In the genomic region with DNA sequence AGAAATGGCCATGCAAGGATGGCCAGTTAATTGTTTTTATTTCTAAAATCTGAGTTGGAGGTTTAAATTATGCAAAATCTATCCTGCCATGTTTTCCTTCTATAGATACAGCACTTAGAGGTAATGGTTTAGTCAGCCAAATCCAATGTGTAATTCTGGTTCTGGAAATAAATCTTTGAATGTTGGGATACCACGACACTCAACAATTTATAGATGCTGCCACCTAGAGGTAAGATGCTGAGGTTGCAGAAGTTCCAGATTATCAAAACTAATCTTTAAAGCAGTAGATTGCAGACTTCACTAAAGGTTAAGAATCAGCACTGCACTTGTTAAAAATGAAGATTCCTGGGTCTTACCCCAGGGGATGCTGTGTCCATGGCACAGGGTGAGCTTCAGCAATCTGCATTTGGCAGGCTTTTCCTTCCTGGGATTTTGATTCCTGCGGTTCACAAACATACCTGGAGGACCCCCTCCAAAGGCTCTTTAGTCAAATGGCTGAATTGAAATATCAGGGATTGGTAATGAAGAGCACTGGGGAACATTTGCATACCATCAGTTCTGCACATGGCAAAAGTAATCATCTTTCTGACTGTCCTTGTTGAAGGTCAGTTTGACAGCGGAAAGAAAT, we compare ENCODE assay signal across 8 cellular contexts. TPM values are rescaled to one million over a fixed set of nuclear protein-coding genes. Genes with fewer than 3 reads are reported as not detected.
DNase-seq lines count a peak whose midpoint lies in the region; ATAC-seq and TF ChIP-seq lines count a peak whose summit lies in the region.

No MANE protein-coding gene starts in this region.

- H3K9me3 ChIP-seq in heart left ventricle (peaks cover 0 to 15% (median 0%) of the 10 kb centered on the region in 12 donors), right cardiac atrium (ENCODE audit: control insufficient read depth, low read length) (no peaks in the 10 kb centered on the region)

- 55 to 60% (median 57%) methylated on average over 3 of the region's 3 CpGs for WGBS in heart left ventricle, 4 donors
- 55% methylated on average over 3 of the region's 3 CpGs for WGBS in right cardiac atrium
- WGBS in mesendoderm (ENCODE audit: extremely low coverage, insufficient coverage, low lambda C conversion rate), result no CpG with 5 or more reads among the region's 3 CpGs

- H3K4me1 ChIP-seq in heart left ventricle (no peaks in the 10 kb centered on the region), right cardiac atrium (ENCODE audit: control insufficient read depth, insufficient read depth, low read length) (no peaks in the 10 kb centered on the region), mesendoderm (ENCODE audit: control insufficient read depth, low read depth, low read length) (no peaks in the 10 kb centered on the region)

- H3K79me1 ChIP-seq in mesendoderm (ENCODE audit: low read length), result no peaks in the 10 kb centered on the region

- H3K27ac Mint-ChIP-seq in activated T-helper 17 cell treated with anti-CD3 and anti-CD28 coated beads, Interleukin-2, amount 50 U/mL, for 72 hours, result no peak overlapping the region

- H3K27ac ChIP-seq in heart left ventricle (no peak overlapping the region), right cardiac atrium (ENCODE audit: low read length) (no peak overlapping the region), brain microvascular endothelial cell (no peak overlapping the region), mesendoderm (ENCODE audit: low read depth, low read length) (no peak overlapping the region)

- no peak for TF ChIP-seq POLR2A in heart left ventricle (IDR thresholded peaks at IDR 0.05)

- H3K79me2 ChIP-seq in mesendoderm (ENCODE audit: control insufficient read depth, insufficient read depth, low read length), result no peaks in the 10 kb centered on the region

- H3K9ac ChIP-seq in mesendoderm (ENCODE audit: low read length), result no peak overlapping the region

- no peak overlapping the region for H3K4me2 ChIP-seq in mesendoderm (ENCODE audit: low read length)

- peaks cover 7% of the 10 kb centered on the region for H3K9me3 Mint-ChIP-seq in activated T-helper 17 cell treated with anti-CD3 and anti-CD28 coated beads, Interleukin-2, amount 50 U/mL, for 72 hours

- no peak overlapping the region for H3K4ac ChIP-seq in mesendoderm (ENCODE audit: low read depth, low read length)

- H3K4me1 Mint-ChIP-seq in activated T-helper 17 cell treated with anti-CD3 and anti-CD28 coated beads, Interleukin-2, amount 50 U/mL, for 72 hours, result no peaks in the 10 kb centered on the region

- no peak overlapping the region for H3K4me3 Mint-ChIP-seq in activated T-helper 17 cell treated with anti-CD3 and anti-CD28 coated beads, Interleukin-2, amount 50 U/mL, for 72 hours

- intact Hi-C loops in heart left ventricle (cut with DNase I), result loop anchor here in 6 of 10 donors (2.0 to 10.0 kb wide), 8 partner anchors 74 to 509 kb away; partner anchors contain the start of gene SLC17A8 (in 1 of the 6)
- intact Hi-C loops in right cardiac atrium (cut with DNase I), result loop anchor here in 1 of 4 donors (5.0 kb wide), 2 partner anchors 394 to 509 kb away; no protein-coding TSS in a partner anchor

- in situ Hi-C loops in brain microvascular endothelial cell (cut with HindIII; ENCODE audit: low pct_ligation_motif_present, low sequenced_read_pairs), result no loop called here

- TF ChIP-seq CTCF in heart left ventricle (IDR thresholded peaks at IDR 0.05) (peak; percentile 20 to 81 (median 60)), brain microvascular endothelial cell (IDR thresholded peaks at IDR 0.05; ENCODE audit: low read depth, low read length, missing control alignments) (peak; percentile 65)

- no peak for DNase-seq in heart left ventricle
- no peak for DNase-seq in right cardiac atrium
- DNase-seq in MV-4-11 (lab: John Stamatoyannopoulos, UW), result peak; percentile 11
- DNase-seq in brain microvascular endothelial cell, result peak; percentile 39
- DNase-seq in mesendoderm, result peak; percentile 45
- DNase-seq in NOMO-1 treated with DMSO at 0.1 percent for 48 hours (lab: John Stamatoyannopoulos, UW; ENCODE audit: unreplicated experiment), result no peak
- DNase-seq in DMS79 (lab: John Stamatoyannopoulos, UW), result no peak

- H3K36me3 ChIP-seq in heart left ventricle, result no peaks in the 10 kb centered on the region
- H3K36me3 ChIP-seq in brain microvascular endothelial cell (replicated peaks), result no peaks in the 10 kb centered on the region
- H3K36me3 ChIP-seq in mesendoderm (ENCODE audit: control insufficient read depth, insufficient read depth, low read length), result no peaks in the 10 kb centered on the region

- H3K27me3 Mint-ChIP-seq in activated T-helper 17 cell treated with anti-CD3 and anti-CD28 coated beads, Interleukin-2, amount 50 U/mL, for 72 hours, result peaks cover 6% of the 10 kb centered on the region

- H3K4me3 ChIP-seq in heart left ventricle, result no peak overlapping the region
- no peak overlapping the region for H3K4me3 ChIP-seq in right cardiac atrium (ENCODE audit: low read length)
- H3K4me3 ChIP-seq in brain microvascular endothelial cell (ENCODE audit: low read depth, low read length), result no peak overlapping the region
- H3K4me3 ChIP-seq in mesendoderm (ENCODE audit: low read length), result no peak overlapping the region

- H3K27me3 ChIP-seq in heart left ventricle, result peaks cover 0 to 7% (median 0%) of the 10 kb centered on the region in 9 donors
- no peaks in the 10 kb centered on the region for H3K27me3 ChIP-seq in right cardiac atrium (ENCODE audit: control insufficient read depth, insufficient read depth)
- H3K27me3 ChIP-seq in brain microvascular endothelial cell (replicated peaks), result no peaks in the 10 kb centered on the region
- H3K27me3 ChIP-seq in mesendoderm (ENCODE audit: insufficient read depth, low read length, poor library complexity), result no peaks in the 10 kb centered on the region

- H3K18ac ChIP-seq in mesendoderm (ENCODE audit: low read length), result no peak overlapping the region

- H3K56ac ChIP-seq in mesendoderm (ENCODE audit: low read length), result no peak overlapping the region

- no peaks in the 10 kb centered on the region for H3K36me3 Mint-ChIP-seq in activated T-helper 17 cell treated with anti-CD3 and anti-CD28 coated beads, Interleukin-2, amount 50 U/mL, for 72 hours (ENCODE audit: low read depth)

- H2AK5ac ChIP-seq in mesendoderm (ENCODE audit: low read length), result no peak overlapping the region

- H4K8ac ChIP-seq in mesendoderm (ENCODE audit: low read depth, low read length), result no peak overlapping the region

- H2BK120ac ChIP-seq in mesendoderm (ENCODE audit: low read depth, low read length), result no peak overlapping the region

- H4K5ac ChIP-seq in mesendoderm (ENCODE audit: low read length), result no peak overlapping the region

- ATAC-seq in heart left ventricle, result no peak
- ATAC-seq in right cardiac atrium, result no peak
- ATAC-seq in activated T-helper 17 cell treated with anti-CD3 and anti-CD28 coated beads, Interleukin-2, amount 50 U/mL, for 72 hours (replicated peaks), result no peak

- H3K23ac ChIP-seq in mesendoderm (ENCODE audit: low read length), result no peak overlapping the region

- no peak overlapping the region for H2BK5ac ChIP-seq in mesendoderm (ENCODE audit: low read length)

- H2BK15ac ChIP-seq in mesendoderm (replicated peaks; ENCODE audit: low read depth), result no peak overlapping the region

RNA-seq across cellular contexts. Expression of gene ANO4, which starts 53.4 kb away (rescaled TPM):
- total RNA-seq in heart left ventricle (under 1 TPM in 4 of 9 donors, not detected in 5; 0.05 to 0.50 (median 0.23) TPM), right cardiac atrium (under 1 TPM in 3 of 4 donors, not detected in 1; 0.29 to 0.89 (median 0.29) TPM)
- polyA plus RNA-seq in heart left ventricle (under 1 TPM in 1 of 2 donors, not detected in 1; 0.10 TPM), right cardiac atrium (0.23 TPM)
- polyA plus RNA-seq in mesendoderm (2013, experiment 1 of 2), result 4.1 TPM
- polyA plus RNA-seq in mesendoderm (2013, experiment 2 of 2), result 4.7 TPM
- not detected for total RNA-seq in activated T-helper 17 cell treated with anti-CD3 and anti-CD28 coated beads, Interleukin-2, amount 50 U/mL, for 72 hours

Comparison
In these comparisons a context has a peak if more than half of its experiments do, and no peak if none do; other contexts are left out.
1. DNase-seq: peak in MV-4-11 (single experiment), brain microvascular endothelial cell (single experiment) and mesendoderm (single experiment); none in heart left ventricle (0 of 5), right cardiac atrium (0 of 3), NOMO-1 treated with DMSO at 0.1 percent for 48 hours (single experiment) and DMS79 (single experiment).